Comparison of ENCODE assay signal across 22 cellular contexts in genomic region chr7:80240265-80241025, GRCh38.
DNase-seq lines count a peak whose midpoint lies in the region; ATAC-seq, FAIRE-seq and TF ChIP-seq lines count a peak whose summit lies in the region.
"Had no signal": no experiment of that assay in that cellular context is flagged by ENCODE, and none has a peak within 500 bp of the region (broad histone marks: within the 10 kb centered on the region; RNA-seq: fewer than 3 reads in every experiment).

No MANE protein-coding gene starts in this region.

- H3K4me3 Mint-ChIP-seq in CD14-positive monocyte (no peak overlapping the region), Caco-2 (ENCODE audit: unreplicated experiment) (no peak overlapping the region)
- H3K4me3 Mint-ChIP-seq: CD8-positive, alpha-beta T cell had no signal

- no peak overlapping the region for H2AFZ ChIP-seq in PC-3 (ENCODE audit: low read length)
- peak overlapping the region; percentile 51 for H2AFZ ChIP-seq in endothelial cell of umbilical vein (ENCODE audit: low read depth, low read length)

- no peak for FAIRE-seq in endothelial cell of umbilical vein (lab: Jason Lieb, UNC)
- FAIRE-seq: D721Med, GM12891, GM18507 had no signal

- H3K36me3 ChIP-seq in PC-3 (ENCODE audit: low read depth, low read length): no peaks in the 10 kb centered on the region
- no peaks in the 10 kb centered on the region for H3K36me3 ChIP-seq in endothelial cell of umbilical vein (ENCODE audit: control insufficient read depth in 2 of 2, extremely low read depth in 1 of 2, insufficient read depth in 2 of 2, low read length in 2 of 2)
- no peaks in the 10 kb centered on the region for H3K36me3 ChIP-seq in Caco-2 (ENCODE audit: control insufficient read depth, insufficient read depth, low read length)
- H3K36me3 ChIP-seq: BE2C, HAP-1, MG63 had no signal

- CTCF ChIA-PET in PC-3 (lab: Charles Lee) (no interaction called here), endothelial cell of umbilical vein (lab: Charles Lee) (interaction anchor here (1.0 kb wide), 1 partner anchor 152 kb away, joined by 5 read pairs; no protein-coding TSS in a partner anchor), Caco-2 (lab: Charles Lee) (no interaction called here)

- H3K4me1 ChIP-seq in PC-3 (ENCODE audit: insufficient read depth, low read length): peaks cover 10% of the 10 kb centered on the region; the same call in 1 of the 2 replicates
- peaks cover 8% of the 10 kb centered on the region for H3K4me1 ChIP-seq in endothelial cell of umbilical vein (ENCODE audit: control insufficient read depth, extremely low read depth, insufficient read depth, low read length)
- H3K4me1 ChIP-seq in Caco-2: no peaks in the 10 kb centered on the region
- H3K4me1 ChIP-seq: BE2C, HAP-1 had no signal

- H3K9me3 ChIP-seq in PC-3 (ENCODE audit: low read length): no peaks in the 10 kb centered on the region
- H3K9me3 ChIP-seq in endothelial cell of umbilical vein (replicated peaks; ENCODE audit: control insufficient read depth, insufficient read depth, low read length): no peaks in the 10 kb centered on the region
- H3K9me3 ChIP-seq in Caco-2: no peaks in the 10 kb centered on the region
- H3K9me3 ChIP-seq: BE2C, HAP-1, MG63 had no signal

- H3K9me3 Mint-ChIP-seq in CD14-positive monocyte (no peaks in the 10 kb centered on the region), Caco-2 (ENCODE audit: unreplicated experiment) (no peaks in the 10 kb centered on the region)
- H3K9me3 Mint-ChIP-seq: CD8-positive, alpha-beta T cell had no signal

- H3K4me3 ChIP-seq in PC-3 (ENCODE audit: low read length) (no peak overlapping the region), endothelial cell of umbilical vein (replicated peaks in 1 of 3; ENCODE audit: insufficient read depth in 1 of 3, low read depth in 1 of 3, low read length in 3 of 3) (no peak overlapping the region), Caco-2 (ENCODE audit: low read depth, low read length) (no peak overlapping the region)
- H3K4me3 ChIP-seq: HAP-1, MG63, PC-9 had no signal

- ATAC-seq in PC-3 (peak; percentile 75), HG02973 (IDR thresholded peaks at IDR 0.05; ENCODE audit: unreplicated experiment) (no peak)
- ATAC-seq: CD8-positive, alpha-beta T cell had no signal

- POLR2A ChIA-PET in PC-3 (lab: Charles Lee; ENCODE audit: unreplicated experiment): no interaction called here
- POLR2A ChIA-PET in endothelial cell of umbilical vein (lab: Charles Lee): no interaction called here
- POLR2A ChIA-PET in Caco-2 (lab: Charles Lee): no interaction called here

- DNase-seq in HCEC 1CT: peak; percentile 49
- DNase-seq in PC-3: peak; percentile 43
- DNase-seq in endothelial cell of umbilical vein (ENCODE audit: low read depth, low spot score): peak; percentile 51
- peak; percentile 20 for DNase-seq in pulmonary artery endothelial cell (ENCODE audit: low read depth, low spot score)
- DNase-seq in CD14-positive monocyte (ENCODE audit: low spot score): no peak
- no peak for DNase-seq in Caco-2
- DNase-seq: BE2C; CD8-positive, alpha-beta T cell; DMS79 treated with DMSO at 0.1 percent for 48 hours; GDM1; KBM-7; MG63; NCI-H1092; NCI-H2081 treated with DMSO at 0.1 percent for 48 hours; NCI-H510A treated with DMSO at 0.1 percent for 48 hours; NCI-H82; PC-9 had no signal

- TF ChIP-seq CTCF in PC-3 (conservative IDR thresholded peaks at IDR 0.05; ENCODE audit: low read depth, low read length): no peak
- TF ChIP-seq CTCF in endothelial cell of umbilical vein (IDR thresholded peaks at IDR 0.05; ENCODE audit: extremely low read depth in 1 of 2, insufficient read depth in 1 of 2, low read depth in 1 of 2, low read length in 2 of 2): no peak
- TF ChIP-seq CTCF in CD14-positive monocyte (IDR thresholded peaks at IDR 0.05): no peak
- TF ChIP-seq CTCF in Caco-2 (IDR thresholded peaks at IDR 0.05; ENCODE audit: insufficient read depth in 1 of 2, low read depth in 1 of 2, low read length in 1 of 2, severe bottlenecking in 1 of 2, unreplicated experiment in 1 of 2): no peak

- H3K36me3 Mint-ChIP-seq in CD14-positive monocyte (no peaks in the 10 kb centered on the region), Caco-2 (ENCODE audit: insufficient read depth, unreplicated experiment) (no peaks in the 10 kb centered on the region)
- H3K36me3 Mint-ChIP-seq: CD8-positive, alpha-beta T cell had no signal

- no peaks in the 10 kb centered on the region for H4K20me1 ChIP-seq in PC-3 (ENCODE audit: low read length)
- H4K20me1 ChIP-seq in endothelial cell of umbilical vein (replicated peaks; ENCODE audit: control insufficient read depth, extremely low read depth, insufficient read depth, low read length): no peaks in the 10 kb centered on the region

- no peaks in the 10 kb centered on the region for H3K9me1 ChIP-seq in endothelial cell of umbilical vein (replicated peaks; ENCODE audit: control insufficient read depth, extremely low read depth, insufficient read depth, low read length)

- 0 out of 2 replicates have a peak, but pooled peaks cover 4% of the 10 kb centered on the region for H3K9me2 ChIP-seq in PC-3 (replicated peaks; ENCODE audit: low read length)

- dilution Hi-C loops in endothelial cell of umbilical vein (cut with MboI; ENCODE audit: extremely low pct_ligation_motif_present, low sequenced_read_pairs): no loop called here

- no peaks in the 10 kb centered on the region for H3K27me3 ChIP-seq in PC-3 (ENCODE audit: low read length)
- H3K27me3 ChIP-seq in endothelial cell of umbilical vein (ENCODE audit: control insufficient read depth in 2 of 2, insufficient read depth in 2 of 2, low read length in 2 of 2): no peaks in the 10 kb centered on the region
- H3K27me3 ChIP-seq in Caco-2 (replicated peaks; ENCODE audit: control insufficient read depth, insufficient read depth, low read length): no peaks in the 10 kb centered on the region
- H3K27me3 ChIP-seq: BE2C, MG63 had no signal

- H3K4me1 Mint-ChIP-seq in CD14-positive monocyte (peaks cover 2% of the 10 kb centered on the region), Caco-2 (ENCODE audit: low read depth, unreplicated experiment) (no peaks in the 10 kb centered on the region)

- H3K27me3 Mint-ChIP-seq in CD14-positive monocyte (ENCODE audit: low read depth in 3 of 3) (no peaks in the 10 kb centered on the region), Caco-2 (ENCODE audit: insufficient read depth, unreplicated experiment) (no peaks in the 10 kb centered on the region)

- H3K79me2 ChIP-seq in PC-3 (ENCODE audit: low read length) (no peaks in the 10 kb centered on the region), endothelial cell of umbilical vein (ENCODE audit: control insufficient read depth, insufficient read depth, low read length) (no peaks in the 10 kb centered on the region)

- no peak for TF ChIP-seq POLR2A in endothelial cell of umbilical vein (IDR thresholded peaks at IDR 0.05; ENCODE audit: low read depth, low read length)

- BruUV-seq in PC-3 (replicated peaks; lab: Mats Ljungman, UMichigan): no TSS peak
- no TSS peak for BruUV-seq in endothelial cell of umbilical vein (replicated peaks; lab: Mats Ljungman, UMichigan)
- BruUV-seq in Caco-2 (replicated peaks; lab: Mats Ljungman, UMichigan): no TSS peak

- peak overlapping the region; percentile 23 for H3K27ac ChIP-seq in PC-3 (ENCODE audit: low read length)
- H3K27ac ChIP-seq in endothelial cell of umbilical vein (ENCODE audit: insufficient read depth, low read depth, low read length): no peak overlapping the region
- H3K27ac ChIP-seq: PC-9 had no signal

- no peak overlapping the region for H3K9ac ChIP-seq in PC-3 (ENCODE audit: low read length)
- no peak overlapping the region for H3K9ac ChIP-seq in endothelial cell of umbilical vein (replicated peaks; ENCODE audit: extremely low read depth, insufficient read depth, low read length)

- 0 out of 2 replicates have a peak overlapping the region, but pooled peaks have one; percentile 23 for H3K4me2 ChIP-seq in PC-3 (ENCODE audit: low read length)
- peak overlapping the region; percentile 51 for H3K4me2 ChIP-seq in endothelial cell of umbilical vein (ENCODE audit: insufficient read depth, low read length)
- H3K4me2 ChIP-seq: PC-9 had no signal

- intact Hi-C loops in PC-3 (cut with micrococcal nuclease) (no loop called here), endothelial cell of umbilical vein (cut with micrococcal nuclease) (no loop called here), CD14-positive monocyte (cut with micrococcal nuclease) (no loop called here), Caco-2 (cut with micrococcal nuclease; ENCODE audit: unreplicated experiment) (no loop called here)

- no peak overlapping the region for H3K27ac Mint-ChIP-seq in CD14-positive monocyte
- H3K27ac Mint-ChIP-seq in Caco-2 (ENCODE audit: unreplicated experiment): no peak overlapping the region
- H3K27ac Mint-ChIP-seq: CD8-positive, alpha-beta T cell had no signal

- H3F3A ChIP-seq in PC-3 (ENCODE audit: low read length, unreplicated experiment): no peaks in the 10 kb centered on the region

TF ChIP-seq in endothelial cell of umbilical vein, 7 proteins besides CTCF, POLR2A, EP300 and RAD21:
- TF ChIP-seq EZH2 (IDR thresholded peaks at IDR 0.05; ENCODE audit: borderline replicate concordance, low read depth, low read length, severe bottlenecking): no peak
- no peak for TF ChIP-seq MAX (IDR thresholded peaks at IDR 0.05; ENCODE audit: insufficient read depth, insufficient read length)
- TF ChIP-seq FOS (IDR thresholded peaks at IDR 0.05; ENCODE audit: borderline replicate concordance, insufficient read depth, low read length): peak; percentile 61
- no peak for TF ChIP-seq POLR2AphosphoS5 (IDR thresholded peaks at IDR 0.05; ENCODE audit: insufficient read depth, low read depth, low read length)

Comparison
In these comparisons a context has a peak if more than half of its experiments do, and no peak if none do; other contexts are left out.
1. DNase-seq: peak in HCEC 1CT (single experiment), PC-3 (single experiment), endothelial cell of umbilical vein (single experiment) and pulmonary artery endothelial cell (single experiment); none in CD14-positive monocyte (single experiment) and Caco-2 (0 of 2).